ENCODE assay signal across 8 cellular contexts in the genomic region with DNA sequence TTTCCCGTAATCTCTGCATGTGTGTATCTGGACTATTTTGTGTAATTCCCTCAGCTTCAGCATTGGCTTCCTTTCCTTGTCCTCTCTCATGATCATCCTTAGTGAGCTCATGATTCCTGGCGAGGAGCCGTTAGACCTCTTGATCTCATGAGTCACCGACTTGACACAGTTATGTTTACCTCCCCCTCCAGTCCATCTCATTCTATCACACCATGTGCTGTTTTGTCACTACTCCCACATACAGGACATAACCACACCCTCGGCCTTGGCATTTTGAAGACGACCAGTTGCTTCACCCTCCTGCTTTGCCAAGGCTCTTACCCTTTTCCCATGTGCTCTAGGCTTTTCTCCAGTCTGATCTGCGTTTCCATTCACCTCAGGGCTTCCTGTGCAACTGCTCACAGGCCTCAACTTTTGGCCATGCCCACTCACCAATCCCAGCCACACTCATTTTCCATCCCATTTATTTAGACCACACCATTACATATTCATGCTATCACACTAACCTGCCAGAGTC. TPM values are rescaled to one million over a fixed set of nuclear protein-coding genes. Genes with fewer than 3 reads are reported as not detected.
DNase-seq lines count a peak whose midpoint lies in the region; ATAC-seq, FAIRE-seq and TF ChIP-seq lines count a peak whose summit lies in the region.

No MANE protein-coding gene starts in this region.

- H3K9me3 ChIP-seq in esophagus squamous epithelium (no peaks in the 10 kb centered on the region), pancreas (no peaks in the 10 kb centered on the region)
- H3K9me3 ChIP-seq in CD8-positive, alpha-beta T cell (ENCODE audit: low read length) = no peaks in the 10 kb centered on the region

- 24 to 46% methylated on average over 7 of the region's 7 CpGs for WGBS in esophagus squamous epithelium, 2 donors
- 65 to 75% methylated on average over 7 of the region's 7 CpGs for WGBS in pancreas, 2 donors

- H3K4me1 ChIP-seq in esophagus squamous epithelium = peaks cover 0 to 20% (median 0%) of the 10 kb centered on the region in 3 donors
- H3K4me1 ChIP-seq in pancreas = no peaks in the 10 kb centered on the region
- no peaks in the 10 kb centered on the region for H3K4me1 ChIP-seq in CD8-positive, alpha-beta T cell (ENCODE audit: insufficient read depth, low read length)

- H3K27me3 Mint-ChIP-seq in activated T-cell treated with anti-CD3 and anti-CD28 coated beads, Interleukin-2, amount 50 U/mL, for 4 hours (ENCODE audit: low read depth) = no peaks in the 10 kb centered on the region
- no peaks in the 10 kb centered on the region for H3K27me3 Mint-ChIP-seq in CD8-positive, alpha-beta T cell (ENCODE audit: low read depth)

- H3K4me3 Mint-ChIP-seq in activated T-cell treated with anti-CD3 and anti-CD28 coated beads, Interleukin-2, amount 50 U/mL, for 4 hours = no peak overlapping the region
- H3K4me3 Mint-ChIP-seq in CD8-positive, alpha-beta T cell = no peak overlapping the region

- TF ChIP-seq CTCF in esophagus squamous epithelium (IDR thresholded peaks at IDR 0.05) (no peak), pancreas (IDR thresholded peaks at IDR 0.05) (no peak)
- no peak for TF ChIP-seq CTCF in CD8-positive, alpha-beta T cell (IDR thresholded peaks at IDR 0.05)

- intact Hi-C loops in esophagus squamous epithelium (cut with DNase I) (no loop called here), pancreas (cut with DNase I) (no loop called here)
- intact Hi-C loops in CD8-positive, alpha-beta T cell (cut with DNase I, micrococcal nuclease) = no loop called here

- peak; percentile 48 for DNase-seq in DMS 273 (lab: John Stamatoyannopoulos, UW; ENCODE audit: unreplicated experiment)
- DNase-seq in OCI-M1 (lab: John Stamatoyannopoulos, UW) = peak; percentile 82
- DNase-seq in esophagus squamous epithelium (lab: John Stamatoyannopoulos, UW) = no peak
- peak in 4 of 6 donors; percentile 40 to 55 (median 44) for DNase-seq in pancreas
- no peak for DNase-seq in activated gamma-delta T cell (lab: John Stamatoyannopoulos, UW)
- no peak for DNase-seq in SKM-1 treated with dmso at 0.1 percent for 144 hours (lab: John Stamatoyannopoulos, UW; ENCODE audit: unreplicated experiment)
- no peak for DNase-seq in activated T-cell treated with anti-CD3 and anti-CD28 coated beads, Interleukin-2, amount 50 U/mL, for 4 hours
- no peak for DNase-seq in CD8-positive, alpha-beta T cell

- CTCF ChIA-PET in CD8-positive, alpha-beta T cell (lab: Charles Lee) = no interaction called here

- H3K4me3 ChIP-seq in esophagus squamous epithelium = no peak overlapping the region
- no peak overlapping the region for H3K4me3 ChIP-seq in pancreas
- no peak overlapping the region for H3K4me3 ChIP-seq in CD8-positive, alpha-beta T cell (ENCODE audit: low read depth, low read length)

- H3K36me3 Mint-ChIP-seq in activated T-cell treated with anti-CD3 and anti-CD28 coated beads, Interleukin-2, amount 50 U/mL, for 4 hours (ENCODE audit: insufficient read depth) = peaks cover 18% of the 10 kb centered on the region
- H3K36me3 Mint-ChIP-seq in CD8-positive, alpha-beta T cell = peaks cover 10% of the 10 kb centered on the region

- peaks cover under 1% of the 10 kb centered on the region for H3K4me1 Mint-ChIP-seq in activated T-cell treated with anti-CD3 and anti-CD28 coated beads, Interleukin-2, amount 50 U/mL, for 4 hours (ENCODE audit: low read depth)
- H3K4me1 Mint-ChIP-seq in CD8-positive, alpha-beta T cell (ENCODE audit: low read depth) = peaks cover under 1% of the 10 kb centered on the region

- no peak for FAIRE-seq in pancreas (lab: Jason Lieb, UNC)

- TF ChIP-seq POLR2A in esophagus squamous epithelium (IDR thresholded peaks at IDR 0.05) = no peak

- H3K9me3 Mint-ChIP-seq in activated T-cell treated with anti-CD3 and anti-CD28 coated beads, Interleukin-2, amount 50 U/mL, for 4 hours = no peaks in the 10 kb centered on the region
- H3K9me3 Mint-ChIP-seq in CD8-positive, alpha-beta T cell = no peaks in the 10 kb centered on the region

- H3K27me3 ChIP-seq in esophagus squamous epithelium (no peaks in the 10 kb centered on the region), pancreas (no peaks in the 10 kb centered on the region)
- no peaks in the 10 kb centered on the region for H3K27me3 ChIP-seq in CD8-positive, alpha-beta T cell (ENCODE audit: insufficient read depth, low read length)

- no peak overlapping the region for H3K27ac Mint-ChIP-seq in CD8-positive, alpha-beta T cell

- POLR2A ChIA-PET in CD8-positive, alpha-beta T cell (lab: Charles Lee) = no interaction called here

- H3K36me3 ChIP-seq in esophagus squamous epithelium (peaks cover 0 to 19% (median 0%) of the 10 kb centered on the region in 3 donors), pancreas (no peaks in the 10 kb centered on the region)
- H3K36me3 ChIP-seq in CD8-positive, alpha-beta T cell (ENCODE audit: insufficient read depth, low read length) = no peaks in the 10 kb centered on the region

- ATAC-seq in pancreas = peak; percentile 76 to 95 (median 82)
- no peak for ATAC-seq in activated T-cell treated with anti-CD3 and anti-CD28 coated beads, Interleukin-2, amount 50 U/mL, for 4 hours
- ATAC-seq in CD8-positive, alpha-beta T cell = no peak

- H3K27ac ChIP-seq in esophagus squamous epithelium (peak overlapping the region in 3 of 4 donors; percentile 53 to 66 (median 56)), pancreas (peak overlapping the region in 1 of 4 donors; percentile 22)
- H3K27ac ChIP-seq in CD8-positive, alpha-beta T cell (ENCODE audit: low read depth, low read length) = no peak overlapping the region

RNA-seq across cellular contexts. Expression of a gene that starts 41.5 kb away (rescaled TPM):
- total RNA-seq in esophagus squamous epithelium (10 to 100 TPM in 2 of 4 donors, under 1 TPM in 1, not detected in 1; 0.97 to 17.9 (median 15.8) TPM), pancreas (10 to 100 TPM in 2 of 6 donors, 1 to 10 TPM in 3, under 1 TPM in 1; 0.60 to 19.6 (median 1.8) TPM)
- polyA plus RNA-seq in pancreas = 1 to 10 TPM; 2.4 to 3.7 TPM
- under 1 TPM; 0.37 to 0.91 (median 0.43) TPM for total RNA-seq in activated T-cell treated with anti-CD3 and anti-CD28 coated beads, Interleukin-2, amount 50 U/mL, for 4 hours
- total RNA-seq in CD8-positive, alpha-beta T cell = not detected

RNA-seq across cellular contexts. Expression of a gene that starts 50.7 kb away (rescaled TPM):
- 10 to 100 TPM in 2 of 4 donors, 1 to 10 TPM in 2; 4.3 to 11.8 (median 9.7) TPM for total RNA-seq in esophagus squamous epithelium
- 10 to 100 TPM in 2 of 6 donors, 1 to 10 TPM in 4; 6.1 to 18.1 (median 9.1) TPM for total RNA-seq in pancreas
- 1 to 10 TPM; 4.0 to 6.4 TPM for polyA plus RNA-seq in pancreas
- 1 to 10 TPM; 8.3 to 9.4 (median 9.0) TPM for total RNA-seq in activated T-cell treated with anti-CD3 and anti-CD28 coated beads, Interleukin-2, amount 50 U/mL, for 4 hours
- total RNA-seq in CD8-positive, alpha-beta T cell = 1 to 10 TPM; 5.8 to 6.4 TPM

Comparison
In these comparisons a context has a peak if more than half of its experiments do, and no peak if none do; other contexts are left out.
1. DNase-seq: peak in DMS 273 (single experiment), OCI-M1 (single experiment) and pancreas (4 of 6); none in esophagus squamous epithelium (single experiment), activated gamma-delta T cell (single experiment), SKM-1 treated with dmso at 0.1 percent for 144 hours (single experiment), activated T-cell treated with anti-CD3 and anti-CD28 coated beads, Interleukin-2, amount 50 U/mL, for 4 hours (single experiment) and CD8-positive, alpha-beta T cell (0 of 7).
2. ATAC-seq: peak in pancreas (4 of 4); none in activated T-cell treated with anti-CD3 and anti-CD28 coated beads, Interleukin-2, amount 50 U/mL, for 4 hours (0 of 2) and CD8-positive, alpha-beta T cell (single experiment).